In the genomic region with DNA sequence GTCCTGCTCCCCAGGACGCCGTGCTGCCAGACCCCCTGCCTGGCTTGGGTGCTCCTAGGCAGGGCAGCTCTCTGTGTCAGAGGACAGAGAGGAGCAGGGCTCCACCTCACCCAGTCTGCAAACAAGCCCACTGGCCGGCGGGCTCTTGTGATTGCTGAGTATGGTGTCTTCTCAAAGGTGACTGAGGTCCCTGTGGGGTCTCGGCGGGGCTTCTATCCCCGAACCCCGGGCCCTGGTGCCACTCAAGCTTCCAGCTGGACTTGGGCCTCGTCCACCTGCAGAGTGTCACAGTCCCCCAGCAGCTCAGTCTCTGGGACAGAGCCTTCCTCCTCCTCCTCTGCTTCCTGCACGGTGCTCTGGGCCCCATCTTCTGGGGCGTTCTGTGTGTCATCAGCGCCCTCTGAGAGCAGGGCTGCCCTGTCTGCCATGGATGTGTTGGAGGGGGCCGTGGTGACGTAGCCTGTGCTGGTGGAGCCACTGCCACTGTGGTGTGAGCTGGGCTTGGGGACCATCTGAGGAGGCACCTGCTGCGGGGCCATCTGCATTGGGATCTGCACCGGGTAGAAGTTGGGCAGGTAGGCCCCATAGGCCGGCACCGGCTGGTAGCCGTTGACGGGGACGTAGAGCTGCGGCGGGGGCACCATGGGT, we compare ENCODE assay signal across 1 cellular context.
TF ChIP-seq lines count a peak whose summit lies in the region.

No MANE protein-coding gene starts in this region.

TF ChIP-seq in WTC11, 78 proteins besides CTCF, POLR2A, EP300 and RAD21 (continued from another document):
- TF ChIP-seq, protein P1, sequence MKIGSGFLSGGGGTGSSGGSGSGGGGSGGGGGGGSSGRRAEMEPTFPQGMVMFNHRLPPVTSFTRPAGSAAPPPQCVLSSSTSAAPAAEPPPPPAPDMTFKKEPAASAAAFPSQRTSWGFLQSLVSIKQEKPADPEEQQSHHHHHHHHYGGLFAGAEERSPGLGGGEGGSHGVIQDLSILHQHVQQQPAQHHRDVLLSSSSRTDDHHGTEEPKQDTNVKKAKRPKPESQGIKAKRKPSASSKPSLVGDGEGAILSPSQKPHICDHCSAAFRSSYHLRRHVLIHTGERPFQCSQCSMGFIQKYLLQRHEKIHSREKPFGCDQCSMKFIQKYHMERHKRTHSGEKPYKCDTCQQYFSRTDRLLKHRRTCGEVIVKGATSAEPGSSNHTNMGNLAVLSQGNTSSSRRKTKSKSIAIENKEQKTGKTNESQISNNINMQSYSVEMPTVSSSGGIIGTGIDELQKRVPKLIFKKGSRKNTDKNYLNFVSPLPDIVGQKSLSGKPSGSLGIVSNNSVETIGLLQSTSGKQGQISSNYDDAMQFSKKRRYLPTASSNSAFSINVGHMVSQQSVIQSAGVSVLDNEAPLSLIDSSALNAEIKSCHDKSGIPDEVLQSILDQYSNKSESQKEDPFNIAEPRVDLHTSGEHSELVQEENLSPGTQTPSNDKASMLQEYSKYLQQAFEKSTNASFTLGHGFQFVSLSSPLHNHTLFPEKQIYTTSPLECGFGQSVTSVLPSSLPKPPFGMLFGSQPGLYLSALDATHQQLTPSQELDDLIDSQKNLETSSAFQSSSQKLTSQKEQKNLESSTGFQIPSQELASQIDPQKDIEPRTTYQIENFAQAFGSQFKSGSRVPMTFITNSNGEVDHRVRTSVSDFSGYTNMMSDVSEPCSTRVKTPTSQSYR (CRISPR knock-in tag; IDR thresholded peaks at IDR 0.05) = no peak
- TF ChIP-seq MYBL2 (CRISPR knock-in tag; IDR thresholded peaks at IDR 0.05) = no peak
- TF ChIP-seq RELA (CRISPR knock-in tag; IDR thresholded peaks at IDR 0.05; ENCODE audit: borderline replicate concordance) = no peak
- no peak for TF ChIP-seq TEAD1 (CRISPR knock-in tag; IDR thresholded peaks at IDR 0.05)
- no peak for TF ChIP-seq ZBTB21 (CRISPR knock-in tag; IDR thresholded peaks at IDR 0.05; ENCODE audit: borderline replicate concordance)
- TF ChIP-seq, protein P2, sequence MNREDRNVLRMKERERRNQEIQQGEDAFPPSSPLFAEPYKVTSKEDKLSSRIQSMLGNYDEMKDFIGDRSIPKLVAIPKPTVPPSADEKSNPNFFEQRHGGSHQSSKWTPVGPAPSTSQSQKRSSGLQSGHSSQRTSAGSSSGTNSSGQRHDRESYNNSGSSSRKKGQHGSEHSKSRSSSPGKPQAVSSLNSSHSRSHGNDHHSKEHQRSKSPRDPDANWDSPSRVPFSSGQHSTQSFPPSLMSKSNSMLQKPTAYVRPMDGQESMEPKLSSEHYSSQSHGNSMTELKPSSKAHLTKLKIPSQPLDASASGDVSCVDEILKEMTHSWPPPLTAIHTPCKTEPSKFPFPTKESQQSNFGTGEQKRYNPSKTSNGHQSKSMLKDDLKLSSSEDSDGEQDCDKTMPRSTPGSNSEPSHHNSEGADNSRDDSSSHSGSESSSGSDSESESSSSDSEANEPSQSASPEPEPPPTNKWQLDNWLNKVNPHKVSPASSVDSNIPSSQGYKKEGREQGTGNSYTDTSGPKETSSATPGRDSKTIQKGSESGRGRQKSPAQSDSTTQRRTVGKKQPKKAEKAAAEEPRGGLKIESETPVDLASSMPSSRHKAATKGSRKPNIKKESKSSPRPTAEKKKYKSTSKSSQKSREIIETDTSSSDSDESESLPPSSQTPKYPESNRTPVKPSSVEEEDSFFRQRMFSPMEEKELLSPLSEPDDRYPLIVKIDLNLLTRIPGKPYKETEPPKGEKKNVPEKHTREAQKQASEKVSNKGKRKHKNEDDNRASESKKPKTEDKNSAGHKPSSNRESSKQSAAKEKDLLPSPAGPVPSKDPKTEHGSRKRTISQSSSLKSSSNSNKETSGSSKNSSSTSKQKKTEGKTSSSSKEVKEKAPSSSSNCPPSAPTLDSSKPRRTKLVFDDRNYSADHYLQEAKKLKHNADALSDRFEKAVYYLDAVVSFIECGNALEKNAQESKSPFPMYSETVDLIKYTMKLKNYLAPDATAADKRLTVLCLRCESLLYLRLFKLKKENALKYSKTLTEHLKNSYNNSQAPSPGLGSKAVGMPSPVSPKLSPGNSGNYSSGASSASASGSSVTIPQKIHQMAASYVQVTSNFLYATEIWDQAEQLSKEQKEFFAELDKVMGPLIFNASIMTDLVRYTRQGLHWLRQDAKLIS (CRISPR knock-in tag; IDR thresholded peaks at IDR 0.05; ENCODE audit: borderline replicate concordance) = no peak
- TF ChIP-seq JAZF1 (CRISPR knock-in tag; IDR thresholded peaks at IDR 0.05) = no peak
- no peak for TF ChIP-seq SP1 (CRISPR knock-in tag; conservative IDR thresholded peaks at IDR 0.05)
- TF ChIP-seq PRRX2 (CRISPR knock-in tag; IDR thresholded peaks at IDR 0.05) = no peak
- TF ChIP-seq ATF2 (CRISPR knock-in tag; IDR thresholded peaks at IDR 0.05; ENCODE audit: borderline replicate concordance, low read depth) = no peak
